Comparison of ENCODE assay signal across 1 cellular context in the genomic region with DNA sequence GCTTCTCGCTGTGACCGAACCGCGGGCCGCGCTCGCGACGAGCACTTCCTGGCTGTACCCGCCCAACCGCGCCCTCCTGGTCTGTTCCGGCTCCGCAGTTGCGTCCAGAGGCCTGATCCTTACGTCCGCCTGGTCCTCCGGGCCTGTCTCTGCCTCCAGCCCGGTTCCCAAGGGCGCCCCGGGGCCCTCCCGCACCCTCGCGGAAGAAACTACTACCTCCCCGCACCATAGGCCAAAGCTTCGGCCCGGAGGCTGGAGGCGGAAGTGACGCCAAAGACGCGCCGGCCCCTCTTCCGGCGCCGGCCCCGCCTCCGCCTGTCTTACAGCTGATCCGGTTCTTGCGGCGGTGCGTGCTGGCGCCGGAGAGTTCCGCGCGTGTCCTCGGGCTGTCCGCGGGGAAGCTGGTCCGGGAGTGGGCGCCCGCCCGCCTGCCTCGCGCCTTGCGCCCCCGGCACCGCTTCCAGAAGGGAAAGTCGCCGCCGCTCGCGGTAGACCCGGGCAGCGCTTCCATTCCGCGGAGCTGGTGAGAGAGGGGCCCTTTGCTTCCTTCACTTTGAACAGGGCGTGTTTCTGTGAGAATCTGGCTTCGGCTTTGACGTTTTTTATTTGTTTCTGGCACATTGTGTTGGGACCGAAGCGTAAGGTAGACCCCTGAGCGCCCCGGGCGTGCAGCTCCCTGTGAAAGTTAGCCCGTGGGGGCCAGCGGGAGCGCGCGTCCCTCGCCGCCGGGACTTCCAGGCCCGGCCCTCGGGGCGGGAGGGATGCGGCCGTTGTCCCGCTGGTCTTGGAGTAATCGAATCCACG.
TF ChIP-seq lines count a peak whose summit lies in the region.

A gene (plus strand): TSS at position 316 of the 804 bp plus-strand sequence. CDS start 3,425 bp downstream, outside the sequence.

TF ChIP-seq in H1, 55 proteins besides CTCF, POLR2A, EP300 and RAD21 (continued from another document):
- no peak for TF ChIP-seq YY1 (IDR thresholded peaks at IDR 0.05; ENCODE audit: low read depth, low read length)
- peak; percentile 70 for TF ChIP-seq TAF7 (optimal IDR thresholded peaks at IDR 0.05; ENCODE audit: borderline replicate concordance, low read depth, low read length)
- TF ChIP-seq KDM4A (IDR thresholded peaks at IDR 0.05; ENCODE audit: low read depth, low read length, severe bottlenecking), result peak; percentile 79
- no peak for TF ChIP-seq CHD1 (IDR thresholded peaks at IDR 0.05; ENCODE audit: low read depth, low read length)
- no peak for TF ChIP-seq CBX5 (IDR thresholded peaks at IDR 0.05; ENCODE audit: low read depth, low read length)
- no peak for TF ChIP-seq KDM1A (IDR thresholded peaks at IDR 0.05; ENCODE audit: borderline replicate concordance, low read length)
- no peak for TF ChIP-seq SP1 (IDR thresholded peaks at IDR 0.05; ENCODE audit: low read depth, low read length)
- TF ChIP-seq SP2 (IDR thresholded peaks at IDR 0.05; ENCODE audit: low read length), result no peak
- TF ChIP-seq BACH1 (IDR thresholded peaks at IDR 0.05; ENCODE audit: low read length), result no peak
- TF ChIP-seq TAF1 (IDR thresholded peaks at IDR 0.05; ENCODE audit: low read depth, low read length), result peak; percentile 84
- TF ChIP-seq, protein P1, sequence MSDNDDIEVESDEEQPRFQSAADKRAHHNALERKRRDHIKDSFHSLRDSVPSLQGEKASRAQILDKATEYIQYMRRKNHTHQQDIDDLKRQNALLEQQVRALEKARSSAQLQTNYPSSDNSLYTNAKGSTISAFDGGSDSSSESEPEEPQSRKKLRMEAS (IDR thresholded peaks at IDR 0.05), result peak; percentile 46
- no peak for TF ChIP-seq NANOG (IDR thresholded peaks at IDR 0.05; ENCODE audit: insufficient read depth, low read depth, low read length, poor library complexity, severe bottlenecking)
- no peak for TF ChIP-seq RFX5 (IDR thresholded peaks at IDR 0.05; ENCODE audit: borderline replicate concordance, low read depth, low read length)
- no peak for TF ChIP-seq ZNF274 (IDR thresholded peaks at IDR 0.05; ENCODE audit: borderline replicate concordance, extremely low read depth, low read length)
- TF ChIP-seq SIRT6 (IDR thresholded peaks at IDR 0.05; ENCODE audit: low read length), result no peak
- no peak for TF ChIP-seq FOSL1 (IDR thresholded peaks at IDR 0.05; ENCODE audit: insufficient read depth, low read depth, low read length)
- TF ChIP-seq CEBPB (IDR thresholded peaks at IDR 0.05; ENCODE audit: low read depth, low read length), result no peak
- TF ChIP-seq POU5F1 (IDR thresholded peaks at IDR 0.05; ENCODE audit: low read depth, low read length), result no peak
- TF ChIP-seq, protein P2, sequence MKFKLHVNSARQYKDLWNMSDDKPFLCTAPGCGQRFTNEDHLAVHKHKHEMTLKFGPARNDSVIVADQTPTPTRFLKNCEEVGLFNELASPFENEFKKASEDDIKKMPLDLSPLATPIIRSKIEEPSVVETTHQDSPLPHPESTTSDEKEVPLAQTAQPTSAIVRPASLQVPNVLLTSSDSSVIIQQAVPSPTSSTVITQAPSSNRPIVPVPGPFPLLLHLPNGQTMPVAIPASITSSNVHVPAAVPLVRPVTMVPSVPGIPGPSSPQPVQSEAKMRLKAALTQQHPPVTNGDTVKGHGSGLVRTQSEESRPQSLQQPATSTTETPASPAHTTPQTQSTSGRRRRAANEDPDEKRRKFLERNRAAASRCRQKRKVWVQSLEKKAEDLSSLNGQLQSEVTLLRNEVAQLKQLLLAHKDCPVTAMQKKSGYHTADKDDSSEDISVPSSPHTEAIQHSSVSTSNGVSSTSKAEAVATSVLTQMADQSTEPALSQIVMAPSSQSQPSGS (IDR thresholded peaks at IDR 0.05; ENCODE audit: low read length), result no peak
- no peak for TF ChIP-seq CHD2 (IDR thresholded peaks at IDR 0.05; ENCODE audit: low read length)
- TF ChIP-seq RXRA (IDR thresholded peaks at IDR 0.05; ENCODE audit: insufficient read depth, low read depth, low read length), result no peak
- TF ChIP-seq JUND (IDR thresholded peaks at IDR 0.05; ENCODE audit: low read length), result no peak
- TF ChIP-seq EZH2 (IDR thresholded peaks at IDR 0.05; ENCODE audit: low read depth, low read length, severe bottlenecking), result no peak
- peak; percentile 85 to 98; a peak in 3 of 4 replicates for TF ChIP-seq SIN3A (conservative IDR thresholded peaks at IDR 0.05 in 1 of 2, IDR thresholded peaks at IDR 0.05 in 1 of 2; ENCODE audit: low read depth in 1 of 2, low read length in 2 of 2)
- TF ChIP-seq, protein P3, sequence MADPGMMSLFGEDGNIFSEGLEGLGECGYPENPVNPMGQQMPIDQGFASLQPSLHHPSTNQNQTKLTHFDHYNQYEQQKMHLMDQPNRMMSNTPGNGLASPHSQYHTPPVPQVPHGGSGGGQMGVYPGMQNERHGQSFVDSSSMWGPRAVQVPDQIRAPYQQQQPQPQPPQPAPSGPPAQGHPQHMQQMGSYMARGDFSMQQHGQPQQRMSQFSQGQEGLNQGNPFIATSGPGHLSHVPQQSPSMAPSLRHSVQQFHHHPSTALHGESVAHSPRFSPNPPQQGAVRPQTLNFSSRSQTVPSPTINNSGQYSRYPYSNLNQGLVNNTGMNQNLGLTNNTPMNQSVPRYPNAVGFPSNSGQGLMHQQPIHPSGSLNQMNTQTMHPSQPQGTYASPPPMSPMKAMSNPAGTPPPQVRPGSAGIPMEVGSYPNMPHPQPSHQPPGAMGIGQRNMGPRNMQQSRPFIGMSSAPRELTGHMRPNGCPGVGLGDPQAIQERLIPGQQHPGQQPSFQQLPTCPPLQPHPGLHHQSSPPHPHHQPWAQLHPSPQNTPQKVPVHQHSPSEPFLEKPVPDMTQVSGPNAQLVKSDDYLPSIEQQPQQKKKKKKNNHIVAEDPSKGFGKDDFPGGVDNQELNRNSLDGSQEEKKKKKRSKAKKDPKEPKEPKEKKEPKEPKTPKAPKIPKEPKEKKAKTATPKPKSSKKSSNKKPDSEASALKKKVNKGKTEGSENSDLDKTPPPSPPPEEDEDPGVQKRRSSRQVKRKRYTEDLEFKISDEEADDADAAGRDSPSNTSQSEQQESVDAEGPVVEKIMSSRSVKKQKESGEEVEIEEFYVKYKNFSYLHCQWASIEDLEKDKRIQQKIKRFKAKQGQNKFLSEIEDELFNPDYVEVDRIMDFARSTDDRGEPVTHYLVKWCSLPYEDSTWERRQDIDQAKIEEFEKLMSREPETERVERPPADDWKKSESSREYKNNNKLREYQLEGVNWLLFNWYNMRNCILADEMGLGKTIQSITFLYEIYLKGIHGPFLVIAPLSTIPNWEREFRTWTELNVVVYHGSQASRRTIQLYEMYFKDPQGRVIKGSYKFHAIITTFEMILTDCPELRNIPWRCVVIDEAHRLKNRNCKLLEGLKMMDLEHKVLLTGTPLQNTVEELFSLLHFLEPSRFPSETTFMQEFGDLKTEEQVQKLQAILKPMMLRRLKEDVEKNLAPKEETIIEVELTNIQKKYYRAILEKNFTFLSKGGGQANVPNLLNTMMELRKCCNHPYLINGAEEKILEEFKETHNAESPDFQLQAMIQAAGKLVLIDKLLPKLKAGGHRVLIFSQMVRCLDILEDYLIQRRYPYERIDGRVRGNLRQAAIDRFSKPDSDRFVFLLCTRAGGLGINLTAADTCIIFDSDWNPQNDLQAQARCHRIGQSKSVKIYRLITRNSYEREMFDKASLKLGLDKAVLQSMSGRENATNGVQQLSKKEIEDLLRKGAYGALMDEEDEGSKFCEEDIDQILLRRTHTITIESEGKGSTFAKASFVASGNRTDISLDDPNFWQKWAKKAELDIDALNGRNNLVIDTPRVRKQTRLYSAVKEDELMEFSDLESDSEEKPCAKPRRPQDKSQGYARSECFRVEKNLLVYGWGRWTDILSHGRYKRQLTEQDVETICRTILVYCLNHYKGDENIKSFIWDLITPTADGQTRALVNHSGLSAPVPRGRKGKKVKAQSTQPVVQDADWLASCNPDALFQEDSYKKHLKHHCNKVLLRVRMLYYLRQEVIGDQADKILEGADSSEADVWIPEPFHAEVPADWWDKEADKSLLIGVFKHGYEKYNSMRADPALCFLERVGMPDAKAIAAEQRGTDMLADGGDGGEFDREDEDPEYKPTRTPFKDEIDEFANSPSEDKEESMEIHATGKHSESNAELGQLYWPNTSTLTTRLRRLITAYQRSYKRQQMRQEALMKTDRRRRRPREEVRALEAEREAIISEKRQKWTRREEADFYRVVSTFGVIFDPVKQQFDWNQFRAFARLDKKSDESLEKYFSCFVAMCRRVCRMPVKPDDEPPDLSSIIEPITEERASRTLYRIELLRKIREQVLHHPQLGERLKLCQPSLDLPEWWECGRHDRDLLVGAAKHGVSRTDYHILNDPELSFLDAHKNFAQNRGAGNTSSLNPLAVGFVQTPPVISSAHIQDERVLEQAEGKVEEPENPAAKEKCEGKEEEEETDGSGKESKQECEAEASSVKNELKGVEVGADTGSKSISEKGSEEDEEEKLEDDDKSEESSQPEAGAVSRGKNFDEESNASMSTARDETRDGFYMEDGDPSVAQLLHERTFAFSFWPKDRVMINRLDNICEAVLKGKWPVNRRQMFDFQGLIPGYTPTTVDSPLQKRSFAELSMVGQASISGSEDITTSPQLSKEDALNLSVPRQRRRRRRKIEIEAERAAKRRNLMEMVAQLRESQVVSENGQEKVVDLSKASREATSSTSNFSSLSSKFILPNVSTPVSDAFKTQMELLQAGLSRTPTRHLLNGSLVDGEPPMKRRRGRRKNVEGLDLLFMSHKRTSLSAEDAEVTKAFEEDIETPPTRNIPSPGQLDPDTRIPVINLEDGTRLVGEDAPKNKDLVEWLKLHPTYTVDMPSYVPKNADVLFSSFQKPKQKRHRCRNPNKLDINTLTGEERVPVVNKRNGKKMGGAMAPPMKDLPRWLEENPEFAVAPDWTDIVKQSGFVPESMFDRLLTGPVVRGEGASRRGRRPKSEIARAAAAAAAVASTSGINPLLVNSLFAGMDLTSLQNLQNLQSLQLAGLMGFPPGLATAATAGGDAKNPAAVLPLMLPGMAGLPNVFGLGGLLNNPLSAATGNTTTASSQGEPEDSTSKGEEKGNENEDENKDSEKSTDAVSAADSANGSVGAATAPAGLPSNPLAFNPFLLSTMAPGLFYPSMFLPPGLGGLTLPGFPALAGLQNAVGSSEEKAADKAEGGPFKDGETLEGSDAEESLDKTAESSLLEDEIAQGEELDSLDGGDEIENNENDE (IDR thresholded peaks at IDR 0.05; ENCODE audit: insufficient replicate concordance, low read length), result no peak
- no peak for TF ChIP-seq SP4 (IDR thresholded peaks at IDR 0.05; ENCODE audit: low read length)
- TF ChIP-seq, protein P4, sequence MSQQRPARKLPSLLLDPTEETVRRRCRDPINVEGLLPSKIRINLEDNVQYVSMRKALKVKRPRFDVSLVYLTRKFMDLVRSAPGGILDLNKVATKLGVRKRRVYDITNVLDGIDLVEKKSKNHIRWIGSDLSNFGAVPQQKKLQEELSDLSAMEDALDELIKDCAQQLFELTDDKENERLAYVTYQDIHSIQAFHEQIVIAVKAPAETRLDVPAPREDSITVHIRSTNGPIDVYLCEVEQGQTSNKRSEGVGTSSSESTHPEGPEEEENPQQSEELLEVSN (IDR thresholded peaks at IDR 0.05), result peak; percentile 19; the same call in 1 of the 2 replicates
- TF ChIP-seq BRCA1 (IDR thresholded peaks at IDR 0.05; ENCODE audit: low read depth, low read length), result no peak
- TF ChIP-seq MAFK (IDR thresholded peaks at IDR 0.05; ENCODE audit: low read depth, low read length), result no peak
- peak; percentile 45; the same call in 1 of the 2 replicates for TF ChIP-seq SRF (IDR thresholded peaks at IDR 0.05; ENCODE audit: low read depth, low read length)
- TF ChIP-seq SAP30 (IDR thresholded peaks at IDR 0.05; ENCODE audit: insufficient read depth, insufficient replicate concordance, low read length), result peak; percentile 21
- peak in 1 of 2 experiments; percentile 99; a peak in 3 of 4 replicates for TF ChIP-seq HDAC2 (IDR thresholded peaks at IDR 0.05; ENCODE audit: borderline replicate concordance in 1 of 2, low read depth in 2 of 2, low read length in 2 of 2)
- TF ChIP-seq SUZ12 (IDR thresholded peaks at IDR 0.05; ENCODE audit: low read length), result no peak
- peak; percentile 91 for TF ChIP-seq PHF8 (conservative IDR thresholded peaks at IDR 0.05; ENCODE audit: low read depth, low read length)
- TF ChIP-seq, protein P5, sequence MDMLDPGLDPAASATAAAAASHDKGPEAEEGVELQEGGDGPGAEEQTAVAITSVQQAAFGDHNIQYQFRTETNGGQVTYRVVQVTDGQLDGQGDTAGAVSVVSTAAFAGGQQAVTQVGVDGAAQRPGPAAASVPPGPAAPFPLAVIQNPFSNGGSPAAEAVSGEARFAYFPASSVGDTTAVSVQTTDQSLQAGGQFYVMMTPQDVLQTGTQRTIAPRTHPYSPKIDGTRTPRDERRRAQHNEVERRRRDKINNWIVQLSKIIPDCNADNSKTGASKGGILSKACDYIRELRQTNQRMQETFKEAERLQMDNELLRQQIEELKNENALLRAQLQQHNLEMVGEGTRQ (IDR thresholded peaks at IDR 0.05; ENCODE audit: low read length), result no peak
- TF ChIP-seq TCF12 (IDR thresholded peaks at IDR 0.05; ENCODE audit: low read depth, low read length), result no peak
- no peak for TF ChIP-seq JUN (IDR thresholded peaks at IDR 0.05; ENCODE audit: low read depth, low read length)
- peak; percentile 78; the same call in 1 of the 2 replicates for TF ChIP-seq RBBP5 (IDR thresholded peaks at IDR 0.05; ENCODE audit: borderline replicate concordance, low read depth, low read length)
- no peak for TF ChIP-seq BCL11A (IDR thresholded peaks at IDR 0.05; ENCODE audit: low read depth in 2 of 2, low read length in 2 of 2)
- TF ChIP-seq SIX5 (IDR thresholded peaks at IDR 0.05; ENCODE audit: low read depth, low read length), result no peak
- TF ChIP-seq GTF2F1 (IDR thresholded peaks at IDR 0.05; ENCODE audit: borderline replicate concordance, low read depth, low read length), result no peak
- no peak for TF ChIP-seq TEAD4 (IDR thresholded peaks at IDR 0.05; ENCODE audit: low read depth, low read length)
- no peak for TF ChIP-seq CBX8 (IDR thresholded peaks at IDR 0.05; ENCODE audit: borderline replicate concordance, low read depth, low read length)
- peak; percentile 94 for TF ChIP-seq CREB1 (IDR thresholded peaks at IDR 0.05)
- no peak for TF ChIP-seq RNF2 (IDR thresholded peaks at IDR 0.05; ENCODE audit: borderline replicate concordance, low read depth, low read length, missing control alignments, poor library complexity, severe bottlenecking)
- TF ChIP-seq HDAC6 (IDR thresholded peaks at IDR 0.05; ENCODE audit: low read depth, low read length), result no peak
- no peak for TF ChIP-seq NRF1 (IDR thresholded peaks at IDR 0.05; ENCODE audit: low read depth, low read length)
- TF ChIP-seq POLR2AphosphoS5 (IDR thresholded peaks at IDR 0.05; ENCODE audit: low read depth, low read length), result peak; percentile 34; the same call in 1 of the 2 replicates
- TF ChIP-seq TBP (IDR thresholded peaks at IDR 0.05; ENCODE audit: low read depth, low read length), result peak; percentile 71
- TF ChIP-seq GABPA (IDR thresholded peaks at IDR 0.05; ENCODE audit: borderline replicate concordance, insufficient read depth, low read length), result peak; percentile 96
- peak; percentile 83 for TF ChIP-seq KDM5A (IDR thresholded peaks at IDR 0.05; ENCODE audit: low read length)
- TF ChIP-seq ASH2L (IDR thresholded peaks at IDR 0.05; ENCODE audit: low read length), result peak; percentile 65
- TF ChIP-seq, protein P6, sequence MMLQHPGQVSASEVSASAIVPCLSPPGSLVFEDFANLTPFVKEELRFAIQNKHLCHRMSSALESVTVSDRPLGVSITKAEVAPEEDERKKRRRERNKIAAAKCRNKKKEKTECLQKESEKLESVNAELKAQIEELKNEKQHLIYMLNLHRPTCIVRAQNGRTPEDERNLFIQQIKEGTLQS (IDR thresholded peaks at IDR 0.05; ENCODE audit: insufficient read depth, low read depth, low read length), result peak; percentile 62; the same call in 1 of the 2 replicates
